9 cellular contexts compared by ENCODE assay signal in the genomic region with DNA sequence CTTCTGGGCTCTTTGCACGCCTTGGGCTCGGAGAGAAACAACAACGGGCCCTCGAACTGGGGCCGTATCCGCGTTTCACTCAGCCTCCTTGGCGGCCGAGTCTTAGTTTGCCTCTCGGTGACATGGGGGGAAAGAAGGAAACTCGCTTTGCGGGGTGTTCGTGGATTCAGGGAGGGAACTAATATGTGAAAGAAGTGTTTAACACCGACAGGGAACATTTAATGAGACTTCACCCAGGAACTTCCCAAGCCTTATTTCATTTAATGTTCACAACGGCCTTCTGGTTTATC. TPM values are rescaled to one million over a fixed set of nuclear protein-coding genes. Genes with fewer than 3 reads are reported as not detected.
DNase-seq lines count a peak whose midpoint lies in the region; ATAC-seq and TF ChIP-seq lines count a peak whose summit lies in the region.
"Had no signal": no experiment of that assay in that cellular context is flagged by ENCODE, and none has a peak within 500 bp of the region (broad histone marks: within the 10 kb centered on the region; RNA-seq: fewer than 3 reads in every experiment).

No MANE protein-coding gene starts in this region.

- H4K20me1 ChIP-seq in mammary epithelial cell (ENCODE audit: insufficient read depth, low read length): no peaks in the 10 kb centered on the region

- ATAC-seq in Right ventricle myocardium superior (ENCODE audit: poor library complexity): no peak

- CTCF ChIA-PET in mammary epithelial cell (lab: Charles Lee; ENCODE audit: low non-redundant PET): no interaction called here

- WGBS in mammary epithelial cell (ENCODE audit: low coverage, missing lambda C conversion rate): 2% methylated on average over 15 of the region's 15 CpGs

- H3K27me3 ChIP-seq in left ventricle myocardium inferior (ENCODE audit: low read depth): no peaks in the 10 kb centered on the region
- no peaks in the 10 kb centered on the region for H3K27me3 ChIP-seq in mammary epithelial cell (ENCODE audit: insufficient read depth, low read length)
- no peaks in the 10 kb centered on the region for H3K27me3 ChIP-seq in mononuclear cell (ENCODE audit: insufficient read depth, low read length)
- no peaks in the 10 kb centered on the region for H3K27me3 ChIP-seq in uterus

- peak overlapping the region; percentile 76 for H3K9ac ChIP-seq in mammary epithelial cell (ENCODE audit: insufficient read depth, low read length)

- DNase-seq in left ventricle myocardium inferior (no peak), Right ventricle myocardium superior (no peak), mammary epithelial cell (no peak), uterus (no peak), NCI-H510A treated with DMSO at 0.1 percent for 48 hours (lab: John Stamatoyannopoulos, UW) (no peak), HuH-7.5 (ENCODE audit: low spot score) (no peak)
- no peak for DNase-seq in stimulated activated naive CD4-positive, alpha-beta T cell (lab: John Stamatoyannopoulos, UW)
- DNase-seq: NCI-H187 treated with DMSO at 0.1 percent for 48 hours had no signal

- dilution Hi-C loops in mammary epithelial cell (cut with HindIII; ENCODE audit: low sequenced_read_pairs): no loop called here

- no peak for TF ChIP-seq POLR2A in uterus (IDR thresholded peaks at IDR 0.05)

- peak overlapping the region; percentile 91 for H2AFZ ChIP-seq in mammary epithelial cell (ENCODE audit: low read depth, low read length)

- no TSS peak for BruUV-seq in mammary epithelial cell (replicated peaks; lab: Mats Ljungman, UMichigan)

- intact Hi-C loops in left ventricle myocardium inferior (cut with micrococcal nuclease): no loop called here
- intact Hi-C loops in Right ventricle myocardium superior (cut with DNase I): loop anchor here (2.0 kb wide), 1 partner anchor 74 kb away; no protein-coding TSS in a partner anchor
- intact Hi-C loops in mammary epithelial cell (cut with micrococcal nuclease): loop anchor here (5.0 kb wide), 1 partner anchor 47 kb away; no protein-coding TSS in a partner anchor
- intact Hi-C loops in uterus (cut with DNase I; ENCODE audit: low total_unique reads): no loop called here

- in situ Hi-C loops in mammary epithelial cell (cut with MboI; ENCODE audit: low sequenced_read_pairs in 2 of 2): no loop called here

- H3K4me1 ChIP-seq in left ventricle myocardium inferior: peaks cover 71% of the 10 kb centered on the region
- H3K4me1 ChIP-seq in mammary epithelial cell (ENCODE audit: insufficient read depth, low read length): peaks cover 20% of the 10 kb centered on the region
- H3K4me1 ChIP-seq in mononuclear cell (ENCODE audit: insufficient read depth, low read length): peaks cover 73% of the 10 kb centered on the region
- peaks cover 6 to 14% of the 10 kb centered on the region in 2 donors for H3K4me1 ChIP-seq in uterus

- H3K4me3 ChIP-seq in left ventricle myocardium inferior (peak overlapping the region; percentile 88), mammary epithelial cell (replicated peaks in 1 of 3; ENCODE audit: insufficient read depth in 1 of 3, low read depth in 2 of 3, low read length in 3 of 3) (peak overlapping the region; percentile 65 to 93 (median 89)), mononuclear cell (ENCODE audit: low read length) (peak overlapping the region; percentile 79), uterus (peak overlapping the region; percentile 73 to 90)

- H3K27ac ChIP-seq in left ventricle myocardium inferior (replicated peaks) (peak overlapping the region; percentile 99), mammary epithelial cell (ENCODE audit: insufficient read depth, low read depth, low read length) (peak overlapping the region; percentile 83), uterus (peak overlapping the region; percentile 91 to 94)

- peaks cover 67% of the 10 kb centered on the region for H3K79me2 ChIP-seq in mammary epithelial cell (ENCODE audit: insufficient read depth, low read length)

- H3K36me3 ChIP-seq in left ventricle myocardium inferior (no peaks in the 10 kb centered on the region), mammary epithelial cell (ENCODE audit: insufficient read depth, low read length) (no peaks in the 10 kb centered on the region), uterus (no peaks in the 10 kb centered on the region)

- H3K9me3 ChIP-seq in left ventricle myocardium inferior (replicated peaks) (no peaks in the 10 kb centered on the region), mammary epithelial cell (replicated peaks; ENCODE audit: insufficient read depth, low read length) (no peaks in the 10 kb centered on the region), mononuclear cell (ENCODE audit: low read depth, low read length) (no peaks in the 10 kb centered on the region), uterus (no peaks in the 10 kb centered on the region)

- peak overlapping the region; percentile 91 for H3K4me2 ChIP-seq in mammary epithelial cell (ENCODE audit: insufficient read depth, low read depth, low read length)

- TF ChIP-seq CTCF in left ventricle myocardium inferior (IDR thresholded peaks at IDR 0.05; ENCODE audit: borderline replicate concordance) (no peak), mammary epithelial cell (conservative IDR thresholded peaks at IDR 0.05 in 1 of 2, IDR thresholded peaks at IDR 0.05 in 1 of 2; ENCODE audit: extremely low read depth in 1 of 2, insufficient read depth in 1 of 2, low read depth in 1 of 2, low read length in 2 of 2) (no peak), uterus (IDR thresholded peaks at IDR 0.05) (no peak)

RNA-seq across cellular contexts. Expression of a gene that starts 0.9 kb away (rescaled TPM):
- 107 TPM for total RNA-seq in left ventricle myocardium inferior
- total RNA-seq in Right ventricle myocardium superior: 105 TPM
- 100 to 1,000 TPM in 1 of 2 donors, 10 to 100 TPM in 1; 50.7 to 145 TPM for total RNA-seq in mammary epithelial cell
- 112 TPM for polyA plus RNA-seq in mammary epithelial cell
- 77.2 TPM for polyA minus RNA-seq in mammary epithelial cell
- total RNA-seq in mononuclear cell: 94.6 TPM
- total RNA-seq in uterus: 100 to 1,000 TPM in 1 of 4 donors, 10 to 100 TPM in 3; 23.2 to 101 (median 87.5) TPM

Comparison
In these comparisons a context has a peak if more than half of its experiments do, and no peak if none do; other contexts are left out.
1. intact Hi-C loops: an anchor here in Right ventricle myocardium superior (2.0 kb wide) and mammary epithelial cell (5.0 kb wide); none called in left ventricle myocardium inferior and uterus.